In the genomic region with DNA sequence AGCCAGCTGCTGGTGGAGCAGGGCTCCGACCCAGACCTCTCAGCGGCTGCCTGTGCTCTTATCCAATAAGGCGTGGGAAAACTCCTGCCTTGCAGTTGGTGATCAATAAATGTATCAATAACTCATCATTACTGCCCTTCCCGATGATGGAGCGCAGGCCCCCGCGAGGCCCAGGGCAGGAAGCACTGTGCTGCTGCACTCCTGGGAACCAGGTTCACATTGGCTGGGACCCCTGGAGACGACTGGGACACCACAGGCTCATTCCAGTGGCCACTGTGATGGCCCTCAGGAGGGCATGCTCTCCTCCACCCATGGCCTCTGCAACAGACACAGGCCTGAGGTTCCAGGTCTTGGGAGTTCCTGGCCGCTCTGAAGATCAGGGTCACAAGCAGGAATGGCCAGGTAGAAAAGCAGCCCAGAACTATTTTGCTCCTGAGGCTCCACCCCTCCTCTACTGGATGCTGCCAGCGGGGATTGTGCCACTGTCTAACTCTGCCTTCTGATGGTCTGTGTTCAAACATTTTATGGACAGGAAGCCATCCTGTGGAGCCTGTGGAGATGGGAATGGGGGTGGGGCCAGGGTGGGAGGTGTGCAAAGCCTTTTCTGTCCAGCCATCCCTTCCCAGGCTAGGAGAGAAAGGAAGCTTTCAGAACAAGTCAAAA, we compare ENCODE assay signal across 21 cellular contexts.
"Had no signal": no experiment of that assay in that cellular context is flagged by ENCODE, and none has a peak within 500 bp of the region (broad histone marks: within the 10 kb centered on the region; RNA-seq: fewer than 3 reads in every experiment).

No MANE protein-coding gene starts in this region.

- ATAC-seq: activated CD8-positive, alpha-beta memory T cell treated with anti-CD3 and anti-CD28 coated beads, Interleukin-2, amount 10 ng/mL, durations not matched to agents 7 days and 5 days; activated CD8-positive, alpha-beta T cell treated with anti-CD3 and anti-CD28 coated beads for 36 hours; activated naive CD4-positive, alpha-beta T cell treated with anti-CD3 and anti-CD28 coated beads, Interleukin-2, amount 50 U/mL, for 72 hours; naive thymus-derived CD8-positive, alpha-beta T cell had no signal

- DNase-seq: activated B cell treated with CpG ODN at 0.5 μM for 24 hours; activated CD4-positive, alpha-beta T cell treated with anti-CD3 and anti-CD28 coated beads, Interleukin-2, amount 10 ng/mL, durations not matched to agents 24 days and 14 days; activated CD8-positive, alpha-beta memory T cell treated with anti-CD3 and anti-CD28 coated beads, Interleukin-2, amount 10 ng/mL, durations not matched to agents 7 days and 5 days; activated CD8-positive, alpha-beta T cell treated with anti-CD3 and anti-CD28 coated beads for 36 hours; activated gamma-delta T cell treated with Interleukin-2 at 50 U/mL for 16 hours; activated T-cell treated with anti-CD3 and anti-CD28 coated beads for 4 hours; aorta; caudate nucleus; effector CD4-positive, alpha-beta T cell; erythroblast; foreskin fibroblast; kidney; psoas muscle; stimulated activated CD4-positive, alpha-beta T cell treated with anti-CD3 and anti-CD28 coated beads, Interleukin-1b, Interleukin-23, amount 100 ng/mL, for 48 hours; substantia nigra; T-helper 9 cell; thyroid gland had no signal

- H3K27me3 ChIP-seq: ovary, thyroid gland had no signal

- H3K4me1 ChIP-seq: thyroid gland had no signal

- H3K4me3 ChIP-seq: lung, ovary, psoas muscle, thyroid gland had no signal

- H3K9me3 ChIP-seq: ovary, psoas muscle, thyroid gland had no signal

- H3K36me3 ChIP-seq: ovary, thyroid gland had no signal

- H3K27ac ChIP-seq: ovary, psoas muscle, thyroid gland had no signal
